Comparison of ENCODE assay signal across 8 cellular contexts in the genomic region with DNA sequence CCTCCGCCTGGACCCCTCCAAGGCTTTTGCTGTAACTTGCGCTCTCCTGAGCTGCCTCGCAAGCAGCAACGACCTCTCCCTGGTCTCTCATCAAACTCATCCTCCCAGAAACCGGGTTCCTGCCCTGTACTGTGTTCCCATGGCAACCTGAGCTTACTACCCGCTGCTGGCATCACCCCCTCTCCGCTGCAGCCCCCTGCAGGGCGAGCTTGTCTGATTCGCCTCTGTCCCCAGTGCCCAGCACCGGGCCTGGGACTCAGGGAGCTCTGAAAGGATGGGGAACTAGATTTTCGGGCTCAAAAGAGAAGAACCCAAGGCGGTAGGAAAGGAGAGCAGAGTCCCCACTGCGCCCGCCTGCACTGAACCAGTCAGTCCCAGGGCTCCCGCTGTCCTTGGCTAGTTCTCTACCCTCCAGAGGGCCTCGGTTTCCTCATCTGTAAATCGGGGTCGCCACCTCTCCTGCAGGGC. TPM values are rescaled to one million over a fixed set of nuclear protein-coding genes. Genes with fewer than 3 reads are reported as not detected.
A peak's percentile ranks its signal among the peaks of the same experiment; 100 is the strongest.
DNase-seq lines count a peak whose midpoint lies in the region; ATAC-seq lines count a peak whose summit lies in the region.

No MANE protein-coding gene starts in this region.

- H3K9me3 ChIP-seq in NT2/D1 (ENCODE audit: insufficient read depth, low read length): no peaks in the 10 kb centered on the region

- H3K27me3 Mint-ChIP-seq in activated T-cell treated with anti-CD3 and anti-CD28 coated beads, Interleukin-2, amount 50 U/mL, for 72 hours (ENCODE audit: low read depth): no peaks in the 10 kb centered on the region

- peaks cover 6% of the 10 kb centered on the region for H3K4me1 ChIP-seq in NT2/D1 (ENCODE audit: insufficient read depth, insufficient read length)

- peak overlapping the region; percentile 48 for H3K4me3 ChIP-seq in NT2/D1 (ENCODE audit: insufficient read length, low read depth)

- H3K36me3 ChIP-seq in NT2/D1 (ENCODE audit: insufficient read depth, insufficient read length, low read length): peaks cover under 1% of the 10 kb centered on the region

- H3K9me3 Mint-ChIP-seq in activated T-cell treated with anti-CD3 and anti-CD28 coated beads, Interleukin-2, amount 50 U/mL, for 72 hours: no peaks in the 10 kb centered on the region

- peak overlapping the region; percentile 53 for H3K9ac ChIP-seq in NT2/D1 (ENCODE audit: insufficient read length, low read depth)

- no peak overlapping the region for H3K27ac Mint-ChIP-seq in activated T-cell treated with anti-CD3 and anti-CD28 coated beads, Interleukin-2, amount 50 U/mL, for 72 hours

- peak overlapping the region; percentile 91 for H3K27ac ChIP-seq in caudate nucleus (ENCODE audit: low read depth, low read length)

- H3K4me3 Mint-ChIP-seq in activated T-cell treated with anti-CD3 and anti-CD28 coated beads, Interleukin-2, amount 50 U/mL, for 72 hours: peak overlapping the region; percentile 92 to 93

- peak; percentile 13 to 22 for ATAC-seq in activated T-cell treated with anti-CD3 and anti-CD28 coated beads, Interleukin-2, amount 50 U/mL, for 72 hours (replicated peaks in 1 of 2)
- peak; percentile 5 for ATAC-seq in HG02870 (IDR thresholded peaks at IDR 0.05; ENCODE audit: unreplicated experiment)

- H3K27me3 ChIP-seq in NT2/D1 (ENCODE audit: insufficient read depth, insufficient read length): peaks cover 12% of the 10 kb centered on the region

- H3K36me3 Mint-ChIP-seq in activated T-cell treated with anti-CD3 and anti-CD28 coated beads, Interleukin-2, amount 50 U/mL, for 72 hours (ENCODE audit: insufficient read depth in 2 of 2): no peaks in the 10 kb centered on the region

- H3K4me1 Mint-ChIP-seq in activated T-cell treated with anti-CD3 and anti-CD28 coated beads, Interleukin-2, amount 50 U/mL, for 72 hours (ENCODE audit: low read depth): peaks cover 20% of the 10 kb centered on the region

- DNase-seq in activated T-cell treated with anti-CD3 and anti-CD28 coated beads, Interleukin-2, amount 50 U/mL, for 72 hours: peak in 1 of 2 donors; percentile 25
- DNase-seq in activated T-cell treated with anti-CD3 and anti-CD28 coated beads for 4 hours (no peak), NT2/D1 (ENCODE audit: low read depth, low spot score) (no peak), caudate nucleus (lab: John Stamatoyannopoulos, UW) (peak in 31 of 61 donors; percentile 22 to 80 (median 60)), inferior parietal cortex (ENCODE audit: extremely low spot score) (peak; percentile 34), DMS153 (lab: John Stamatoyannopoulos, UW) (no peak)
- DNase-seq in stimulated activated CD4-positive, alpha-beta T cell treated with anti-CD3 and anti-CD28 coated beads, Interleukin-4, amount 100 ng/mL, for 1 hour: peak; percentile 16

RNA-seq across cellular contexts. Expression of gene HS1BP3, which starts 0.5 kb away (rescaled TPM):
- 10 to 100 TPM; 10.7 to 11.0 TPM for total RNA-seq in activated T-cell treated with anti-CD3 and anti-CD28 coated beads, Interleukin-2, amount 50 U/mL, for 72 hours

RNA-seq across cellular contexts. Expression of gene GDF7, which starts 16.5 kb away (rescaled TPM):
- under 1 TPM in 1 of 2 donors, not detected in 1; 0.07 TPM for total RNA-seq in activated T-cell treated with anti-CD3 and anti-CD28 coated beads, Interleukin-2, amount 50 U/mL, for 72 hours

Comparison
In these comparisons a context has a peak if more than half of its experiments do, and no peak if none do; other contexts are left out.
1. DNase-seq: peak in caudate nucleus (31 of 61), inferior parietal cortex (single experiment) and stimulated activated CD4-positive, alpha-beta T cell treated with anti-CD3 and anti-CD28 coated beads, Interleukin-4, amount 100 ng/mL, for 1 hour (single experiment); none in activated T-cell treated with anti-CD3 and anti-CD28 coated beads for 4 hours (single experiment), NT2/D1 (single experiment) and DMS153 (single experiment).